In the genomic region with DNA sequence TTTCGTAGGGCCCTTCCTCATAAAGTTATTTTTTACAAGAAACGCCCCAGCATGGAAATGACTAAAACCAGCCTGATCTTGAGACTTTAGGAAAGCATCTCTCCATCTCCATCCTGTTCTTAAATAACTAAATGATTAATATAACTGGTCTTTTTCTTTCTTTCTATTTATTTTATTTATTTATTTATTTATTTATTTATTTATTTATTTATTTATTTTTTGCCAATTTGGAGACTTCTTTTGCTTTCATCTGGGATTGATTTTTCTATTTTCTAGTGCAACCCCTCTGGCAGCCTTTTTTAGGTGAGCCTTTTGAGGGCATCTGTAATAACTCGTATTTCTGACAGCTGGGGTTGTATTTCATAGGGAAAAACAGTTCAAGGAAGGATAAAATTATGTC, we compare ENCODE assay signal across 18 cellular contexts. TPM values are rescaled to one million over a fixed set of nuclear protein-coding genes. Genes with fewer than 3 reads are reported as not detected.
A peak's percentile ranks its signal among the peaks of the same experiment; 100 is the strongest.
DNase-seq lines count a peak whose midpoint lies in the region; ATAC-seq and TF ChIP-seq lines count a peak whose summit lies in the region.
"Had no signal": no experiment of that assay in that cellular context is flagged by ENCODE, and none has a peak within 500 bp of the region (broad histone marks: within the 10 kb centered on the region; RNA-seq: fewer than 3 reads in every experiment).

No MANE protein-coding gene starts in this region.

- H3K9ac ChIP-seq in endodermal cell (ENCODE audit: extremely low read depth, low read length, poor library complexity, severe bottlenecking) (no peak overlapping the region), neural progenitor cell (no peak overlapping the region)

- TF ChIP-seq EP300 in transverse colon (IDR thresholded peaks at IDR 0.05; ENCODE audit: low read depth) = no peak

- no peak for TF ChIP-seq POLR2A in transverse colon (IDR thresholded peaks at IDR 0.05)

- H3K4me3 ChIP-seq in left ventricle myocardium inferior (peak overlapping the region; percentile 62), endodermal cell (ENCODE audit: low read length) (no peak overlapping the region), transverse colon (peak overlapping the region in 1 of 4 donors; percentile 54), neural progenitor cell (no peak overlapping the region)
- H3K4me3 ChIP-seq: prostate gland had no signal

- no peaks in the 10 kb centered on the region for H3F3A ChIP-seq in neural progenitor cell (ENCODE audit: low read depth)

- no peaks in the 10 kb centered on the region for H3K36me3 Mint-ChIP-seq in WTC11
- H3K36me3 Mint-ChIP-seq in endodermal cell (ENCODE audit: low read depth) = peaks cover 10% of the 10 kb centered on the region
- peaks cover 8% of the 10 kb centered on the region for H3K36me3 Mint-ChIP-seq in neural progenitor cell

- H2AFZ ChIP-seq in neural progenitor cell (replicated peaks) = no peak overlapping the region

- H3K79me2 ChIP-seq in neural progenitor cell (ENCODE audit: low read depth) = no peaks in the 10 kb centered on the region

- H4K20me1 ChIP-seq in neural progenitor cell (ENCODE audit: low read depth) = no peaks in the 10 kb centered on the region

- peaks cover 26% of the 10 kb centered on the region for H3K27me3 ChIP-seq in left ventricle myocardium inferior (ENCODE audit: low read depth)
- peaks cover 9% of the 10 kb centered on the region for H3K27me3 ChIP-seq in endodermal cell (ENCODE audit: control insufficient read depth, insufficient read depth, low read length, poor library complexity, severe bottlenecking)
- peaks cover 18% of the 10 kb centered on the region for H3K27me3 ChIP-seq in transverse colon
- no peaks in the 10 kb centered on the region for H3K27me3 ChIP-seq in neural progenitor cell

- H3K4me1 ChIP-seq in left ventricle myocardium inferior = no peaks in the 10 kb centered on the region
- H3K4me1 ChIP-seq in endodermal cell (ENCODE audit: control insufficient read depth, insufficient read depth, low read length) = no peaks in the 10 kb centered on the region
- H3K4me1 ChIP-seq in transverse colon = no peaks in the 10 kb centered on the region
- H3K4me1 ChIP-seq in neural progenitor cell = no peaks in the 10 kb centered on the region
- H3K4me1 ChIP-seq: prostate gland had no signal

- H3K9me3 ChIP-seq in left ventricle myocardium inferior (replicated peaks) (no peaks in the 10 kb centered on the region), endodermal cell (ENCODE audit: control insufficient read depth, low read length) (no peaks in the 10 kb centered on the region), transverse colon (no peaks in the 10 kb centered on the region), neural progenitor cell (ENCODE audit: low read depth) (no peaks in the 10 kb centered on the region)
- H3K9me3 ChIP-seq: prostate gland had no signal

- H3K4me2 ChIP-seq in neural progenitor cell = no peak overlapping the region

- H3K27me3 Mint-ChIP-seq in WTC11 (ENCODE audit: low read depth) (peaks cover 3% of the 10 kb centered on the region; the same call in 1 of the 2 replicates), endodermal cell (ENCODE audit: insufficient read depth) (peaks cover 2% of the 10 kb centered on the region), neural progenitor cell (ENCODE audit: insufficient read depth, low read depth) (no peaks in the 10 kb centered on the region)

- TF ChIP-seq CTCF in left ventricle myocardium inferior (IDR thresholded peaks at IDR 0.05; ENCODE audit: borderline replicate concordance) = no peak
- no peak for TF ChIP-seq CTCF in WTC11 (IDR thresholded peaks at IDR 0.05)
- TF ChIP-seq CTCF in endodermal cell (conservative IDR thresholded peaks at IDR 0.05) = no peak
- no peak for TF ChIP-seq CTCF in transverse colon (IDR thresholded peaks at IDR 0.05)
- TF ChIP-seq CTCF in neural progenitor cell (IDR thresholded peaks at IDR 0.05) = no peak

- H3K27ac ChIP-seq in left ventricle myocardium inferior (replicated peaks) = peak overlapping the region; percentile 82
- no peak overlapping the region for H3K27ac ChIP-seq in endodermal cell (ENCODE audit: low read depth, low read length)
- H3K27ac ChIP-seq in transverse colon = peak overlapping the region in 3 of 4 donors; percentile 24 to 81 (median 52)
- H3K27ac ChIP-seq in neural progenitor cell = no peak overlapping the region
- H3K27ac ChIP-seq: prostate gland had no signal

- intact Hi-C loops in left ventricle myocardium inferior (cut with micrococcal nuclease) (no loop called here), Right ventricle myocardium superior (cut with DNase I) (no loop called here), transverse colon (cut with DNase I; ENCODE audit: low total_unique reads) (no loop called here)

- H3K36me3 ChIP-seq in left ventricle myocardium inferior (no peaks in the 10 kb centered on the region), endodermal cell (ENCODE audit: control insufficient read depth, insufficient read depth, low read length) (no peaks in the 10 kb centered on the region), transverse colon (no peaks in the 10 kb centered on the region), neural progenitor cell (no peaks in the 10 kb centered on the region)
- H3K36me3 ChIP-seq: prostate gland had no signal

- WGBS in endodermal cell (ENCODE audit: insufficient coverage in 1 of 2, insufficient read length in 1 of 2), 2 experiments = 88% methylated on average over 3 of the region's 3 CpGs; no CpG with 5 or more reads in 1 of the 2 experiments
- WGBS in transverse colon (ENCODE audit: low coverage in 1 of 2), 2 donors = 40 to 65% methylated on average over 1 to 3 of the region's 3 CpGs

- H3K4me3 Mint-ChIP-seq in WTC11 (peak overlapping the region; percentile 65), endodermal cell (peak overlapping the region; percentile 37), neural progenitor cell (no peak overlapping the region)
- H3K4me3 Mint-ChIP-seq: nephron progenitor cell had no signal

- POLR2A ChIA-PET in WTC11 (lab: Charles Lee) = no interaction called here

- no peak for ATAC-seq in Right ventricle myocardium superior (ENCODE audit: poor library complexity)
- ATAC-seq in WTC11 = no peak
- ATAC-seq in HG03457 (IDR thresholded peaks at IDR 0.05; ENCODE audit: unreplicated experiment) = no peak
- no peak for ATAC-seq in HG03139 (IDR thresholded peaks at IDR 0.05; ENCODE audit: unreplicated experiment)

- H3K4me1 Mint-ChIP-seq in WTC11 (peaks cover 7% of the 10 kb centered on the region; the same call in 1 of the 2 replicates), endodermal cell (peaks cover 6% of the 10 kb centered on the region), neural progenitor cell (no peaks in the 10 kb centered on the region)
- H3K4me1 Mint-ChIP-seq: nephron progenitor cell had no signal

- H3K9me3 Mint-ChIP-seq in WTC11 (no peaks in the 10 kb centered on the region), endodermal cell (peaks cover 13% of the 10 kb centered on the region), neural progenitor cell (peaks cover 12% of the 10 kb centered on the region)

- H3K27ac Mint-ChIP-seq in WTC11 (no peak overlapping the region), endodermal cell (no peak overlapping the region), neural progenitor cell (no peak overlapping the region)
- H3K27ac Mint-ChIP-seq: nephron progenitor cell had no signal

- in situ Hi-C loops in transverse colon (cut with MboI; ENCODE audit: low pct_ligation_motif_present in 1 of 4, low pct_unique_long_range_greater_than_20kb in 1 of 4, low sequenced_read_pairs in 3 of 4) = no loop called here

- DNase-seq in left ventricle myocardium inferior (no peak), Right ventricle myocardium superior (no peak), WTC11 (ENCODE audit: low spot score) (no peak), endodermal cell (no peak), transverse colon (no peak), neural progenitor cell (ENCODE audit: low spot score) (no peak)
- DNase-seq: activated CD4-positive, CD25-positive, alpha-beta regulatory T cell treated with anti-CD3 and anti-CD28 coated beads, Interleukin-2, amount 50 U/mL, for 72 hours; aorta; hippocampal formation; mesenchymal stem cell; NCI-H2029 treated with DMSO at 0.1 percent for 48 hours; NCI-H526; nephron progenitor cell; SHP77 had no signal

- CTCF ChIA-PET in WTC11 (lab: Charles Lee) = interaction anchor here (0.5 to 2.1 kb wide), 4 partner anchors 16 to 471 kb away, joined by 3 to 8 read pairs (median 4); no protein-coding TSS in a partner anchor

TF ChIP-seq in WTC11, 78 proteins besides CTCF, POLR2A, EP300 and RAD21 (continues in another document):
- TF ChIP-seq, protein P1, sequence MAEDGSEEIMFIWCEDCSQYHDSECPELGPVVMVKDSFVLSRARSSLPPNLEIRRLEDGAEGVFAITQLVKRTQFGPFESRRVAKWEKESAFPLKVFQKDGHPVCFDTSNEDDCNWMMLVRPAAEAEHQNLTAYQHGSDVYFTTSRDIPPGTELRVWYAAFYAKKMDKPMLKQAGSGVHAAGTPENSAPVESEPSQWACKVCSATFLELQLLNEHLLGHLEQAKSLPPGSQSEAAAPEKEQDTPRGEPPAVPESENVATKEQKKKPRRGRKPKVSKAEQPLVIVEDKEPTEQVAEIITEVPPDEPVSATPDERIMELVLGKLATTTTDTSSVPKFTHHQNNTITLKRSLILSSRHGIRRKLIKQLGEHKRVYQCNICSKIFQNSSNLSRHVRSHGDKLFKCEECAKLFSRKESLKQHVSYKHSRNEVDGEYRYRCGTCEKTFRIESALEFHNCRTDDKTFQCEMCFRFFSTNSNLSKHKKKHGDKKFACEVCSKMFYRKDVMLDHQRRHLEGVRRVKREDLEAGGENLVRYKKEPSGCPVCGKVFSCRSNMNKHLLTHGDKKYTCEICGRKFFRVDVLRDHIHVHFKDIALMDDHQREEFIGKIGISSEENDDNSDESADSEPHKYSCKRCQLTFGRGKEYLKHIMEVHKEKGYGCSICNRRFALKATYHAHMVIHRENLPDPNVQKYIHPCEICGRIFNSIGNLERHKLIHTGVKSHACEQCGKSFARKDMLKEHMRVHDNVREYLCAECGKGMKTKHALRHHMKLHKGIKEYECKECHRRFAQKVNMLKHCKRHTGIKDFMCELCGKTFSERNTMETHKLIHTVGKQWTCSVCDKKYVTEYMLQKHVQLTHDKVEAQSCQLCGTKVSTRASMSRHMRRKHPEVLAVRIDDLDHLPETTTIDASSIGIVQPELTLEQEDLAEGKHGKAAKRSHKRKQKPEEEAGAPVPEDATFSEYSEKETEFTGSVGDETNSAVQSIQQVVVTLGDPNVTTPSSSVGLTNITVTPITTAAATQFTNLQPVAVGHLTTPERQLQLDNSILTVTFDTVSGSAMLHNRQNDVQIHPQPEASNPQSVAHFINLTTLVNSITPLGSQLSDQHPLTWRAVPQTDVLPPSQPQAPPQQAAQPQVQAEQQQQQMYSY (CRISPR knock-in tag; IDR thresholded peaks at IDR 0.05) = no peak

RNA-seq across cellular contexts. Expression of gene KLHL34, which starts 1.2 kb away (rescaled TPM):
- 4.7 TPM for total RNA-seq in left ventricle myocardium inferior
- total RNA-seq in Right ventricle myocardium superior = 4.2 TPM
- total RNA-seq in WTC11 (2021) = 1.6 TPM in 3 replicates
- total RNA-seq in endodermal cell = under 1 TPM in 1 of 2 donors, not detected in 1; 0.13 TPM
- polyA plus RNA-seq in endodermal cell (2013, experiment 1 of 2) = not detected
- polyA plus RNA-seq in endodermal cell (2013, experiment 2 of 2) = not detected
- 1 to 10 TPM in 3 of 4 donors, under 1 TPM in 1; 0.20 to 3.7 (median 1.8) TPM for total RNA-seq in transverse colon
- not detected in 2 replicates for total RNA-seq in neural progenitor cell (ENCODE audit: low replicate concordance)
- total RNA-seq: aorta had no signal
- polyA plus RNA-seq: keratinocyte had no signal

Comparison
In these comparisons a context has a peak if more than half of its experiments do, and no peak if none do; other contexts are left out.
1. H3K27ac ChIP-seq: peak in left ventricle myocardium inferior (single experiment) and transverse colon (3 of 4); none in endodermal cell (single experiment) and neural progenitor cell (single experiment).